In genomic region chr5:149018909-149019443, GRCh38 we compare ENCODE assay signal across 20 cellular contexts. TPM values are rescaled to one million over a fixed set of nuclear protein-coding genes. Genes with fewer than 3 reads are reported as not detected.
A peak's percentile ranks its signal among the peaks of the same experiment; 100 is the strongest.
DNase-seq lines count a peak whose midpoint lies in the region; ATAC-seq and TF ChIP-seq lines count a peak whose summit lies in the region.
"Had no signal": no experiment of that assay in that cellular context is flagged by ENCODE, and none has a peak within 500 bp of the region (broad histone marks: within the 10 kb centered on the region; RNA-seq: fewer than 3 reads in every experiment).

No MANE protein-coding gene starts in this region.

- no peaks in the 10 kb centered on the region for H3K79me2 ChIP-seq in GM23248 (ENCODE audit: insufficient read depth)

- WGBS in GM23248 (ENCODE audit: low coverage in 1 of 2, low lambda C conversion rate in 2 of 2, missing lambda C conversion rate in 2 of 2), 2 experiments = 30 to 37% methylated on average over 2 of the region's 2 CpGs
- WGBS in lower leg skin, 2 donors = 39 to 47% methylated on average over 2 of the region's 2 CpGs

- H3K9me2 ChIP-seq in GM23248 (ENCODE audit: insufficient read depth) = no peaks in the 10 kb centered on the region

- H3K36me3 Mint-ChIP-seq in nephron (ENCODE audit: low read depth) = no peaks in the 10 kb centered on the region

- no peaks in the 10 kb centered on the region for H4K20me1 ChIP-seq in GM23248 (ENCODE audit: insufficient read depth)

- intact Hi-C loops in lower leg skin (cut with DNase I; ENCODE audit: low total_unique reads) = no loop called here

- H3K4me1 Mint-ChIP-seq in nephron = peaks cover 26% of the 10 kb centered on the region

- no peaks in the 10 kb centered on the region for H3K9me3 ChIP-seq in GM23248 (ENCODE audit: low read depth)
- H3K9me3 ChIP-seq: A549, Peyer's patch had no signal

- H2AFZ ChIP-seq in GM23248 = no peak overlapping the region

- DNase-seq in NCI-H2081 (lab: John Stamatoyannopoulos, UW) = peak; percentile 6 to 36
- no peak for DNase-seq in NCI-H2081 treated with DMSO at 0.1 percent for 48 hours (lab: John Stamatoyannopoulos, UW)
- peak; percentile 45 for DNase-seq in GM23248
- DNase-seq in choroid plexus epithelial cell (ENCODE audit: low read depth) = peak; percentile 66
- no peak for DNase-seq in lower leg skin (ENCODE audit: low spot score in 2 of 2)
- DNase-seq in stimulated activated naive CD4-positive, alpha-beta T cell (lab: John Stamatoyannopoulos, UW) = no peak
- DNase-seq: activated CD8-positive, alpha-beta T cell treated with anti-CD3 and anti-CD28 coated beads for 36 hours; activated naive CD4-positive, alpha-beta T cell treated with anti-CD3 and anti-CD28 coated beads, Interleukin-2, amount 50 U/mL, for 16 hours; DMS53; hippocampal formation; mammary epithelial cell; NCI-H226; Peyer's patch; posterior cingulate gyrus; transverse colon had no signal

- no peak for TF ChIP-seq POLR2A in lower leg skin (IDR thresholded peaks at IDR 0.05)

- H3K27me3 Mint-ChIP-seq in nephron (ENCODE audit: low read depth) = peaks cover 4% of the 10 kb centered on the region

- H3K27ac Mint-ChIP-seq in nephron = peak overlapping the region in 2 of 3 experiments; percentile 6 to 53
- H3K27ac Mint-ChIP-seq: activated CD8-positive, alpha-beta T cell treated with anti-CD3 and anti-CD28 coated beads for 36 hours; T-helper 2 cell treated with Interferon-gamma antibody and Interleukin-4, amounts not matched to agents 5 μg/mL and 100 μg/mL, for 36 hours had no signal

- H3K9ac ChIP-seq in GM23248 = no peak overlapping the region

- no peaks in the 10 kb centered on the region; the same call in 1 of the 2 replicates for H3K27me3 ChIP-seq in GM23248 (replicated peaks; ENCODE audit: insufficient read depth)
- H3K27me3 ChIP-seq: Peyer's patch, transverse colon had no signal

- in situ Hi-C loops in GM23248 (cut with MboI) = no loop called here

- TF ChIP-seq CTCF in choroid plexus epithelial cell (conservative IDR thresholded peaks at IDR 0.05; ENCODE audit: low read depth, low read length) (no peak), nephron (IDR thresholded peaks at IDR 0.05; ENCODE audit: unreplicated experiment in 3 of 3) (no peak), lower leg skin (IDR thresholded peaks at IDR 0.05) (no peak)

- no peak overlapping the region for H3K4me2 ChIP-seq in GM23248 (ENCODE audit: unreplicated experiment)
- H3K4me2 ChIP-seq: A549 had no signal

- H3K4me3 Mint-ChIP-seq in nephron = no peak overlapping the region
- H3K4me3 Mint-ChIP-seq: activated CD8-positive, alpha-beta T cell treated with anti-CD3 and anti-CD28 coated beads for 36 hours; T-helper 2 cell treated with Interferon-gamma antibody and Interleukin-4, amounts not matched to agents 5 μg/mL and 100 μg/mL, for 36 hours had no signal

- no peak overlapping the region for H3K4me3 ChIP-seq in GM23248
- no peak overlapping the region for H3K4me3 ChIP-seq in choroid plexus epithelial cell (ENCODE audit: low read depth, low read length)
- H3K4me3 ChIP-seq in lower leg skin (ENCODE audit: low read depth, poor library complexity, severe bottlenecking) = no peak overlapping the region
- H3K4me3 ChIP-seq: A549, GM12878, Peyer's patch, transverse colon had no signal

- H3K9me3 Mint-ChIP-seq in nephron = no peaks in the 10 kb centered on the region
- H3K9me3 Mint-ChIP-seq: activated CD8-positive, alpha-beta T cell treated with anti-CD3 and anti-CD28 coated beads for 36 hours; T-helper 2 cell treated with Interferon-gamma antibody and Interleukin-4, amounts not matched to agents 5 μg/mL and 100 μg/mL, for 36 hours had no signal

- no peak for ATAC-seq in HG03442 (IDR thresholded peaks at IDR 0.05; ENCODE audit: unreplicated experiment)
- ATAC-seq: A549; activated CD8-positive, alpha-beta T cell treated with anti-CD3 and anti-CD28 coated beads for 36 hours; GM12878 had no signal

- H3K4me1 ChIP-seq in GM23248 (ENCODE audit: insufficient read depth) = no peaks in the 10 kb centered on the region
- H3K4me1 ChIP-seq: A549, Peyer's patch had no signal

- no peaks in the 10 kb centered on the region for H3K36me3 ChIP-seq in GM23248 (ENCODE audit: low read depth)
- H3K36me3 ChIP-seq: Peyer's patch, transverse colon had no signal

- H3F3A ChIP-seq in GM23248 (ENCODE audit: insufficient read depth) = no peaks in the 10 kb centered on the region; the same call in 1 of the 2 replicates

- no peak overlapping the region for H3K27ac ChIP-seq in GM23248
- H3K27ac ChIP-seq: A549, Peyer's patch, transverse colon had no signal

RNA-seq across cellular contexts. Expression of gene SH3TC2, which starts 43.9 kb away (rescaled TPM):
- 1.1 and 1.5 TPM in 2 replicates for total RNA-seq in GM23248 (2014; rRNA removed; shearing (Covaris generic))
- polyA plus RNA-seq in GM23248 (2016; fragmentation: Nextera tagmentation; extraction: Ambion mirVana) = 0.22 and 0.88 TPM in 2 replicates
- 1 to 10 TPM in 3 of 4 donors, under 1 TPM in 1; 0.80 to 3.7 (median 2.0) TPM for total RNA-seq in lower leg skin
- total RNA-seq: activated CD8-positive, alpha-beta T cell treated with anti-CD3 and anti-CD28 coated beads for 36 hours; GM12878 had no signal
- polyA plus RNA-seq: GM12878 had no signal

Comparison
In these comparisons a context has a peak if more than half of its experiments do, and no peak if none do; other contexts are left out.
1. DNase-seq: peak in NCI-H2081 (2 of 2), GM23248 (single experiment) and choroid plexus epithelial cell (single experiment); none in NCI-H2081 treated with DMSO at 0.1 percent for 48 hours (single experiment), lower leg skin (0 of 2) and stimulated activated naive CD4-positive, alpha-beta T cell (0 of 6).